In genomic region chr20:2652724-2653510, GRCh38 we compare ENCODE assay signal across 1 cellular context.
TF ChIP-seq lines count a peak whose summit lies in the region.

No MANE protein-coding gene starts in this region.

TF ChIP-seq in HepG2, 621 proteins besides CTCF, POLR2A, EP300 and RAD21 (continued from another document and continues in another):
- TF ChIP-seq PAWR (CRISPR knock-in tag; IDR thresholded peaks at IDR 0.05; ENCODE audit: borderline replicate concordance): 0 out of 2 replicates have a peak, but pooled peaks have one; percentile 34
- peak; percentile 56; the same call in 1 of the 2 replicates for TF ChIP-seq HDAC2 (CRISPR knock-in tag; IDR thresholded peaks at IDR 0.05)
- peak; percentile 89 for TF ChIP-seq PTBP1 (IDR thresholded peaks at IDR 0.05; ENCODE audit: low read depth, low read length, poor library complexity, severe bottlenecking)
- no peak for TF ChIP-seq ZNF615 (CRISPR knock-in tag; IDR thresholded peaks at IDR 0.05; ENCODE audit: borderline replicate concordance)
- TF ChIP-seq ZNF251 (CRISPR knock-in tag; IDR thresholded peaks at IDR 0.05): 0 out of 2 replicates have a peak, but pooled peaks have one; percentile 87
- TF ChIP-seq SRSF9 (IDR thresholded peaks at IDR 0.05; ENCODE audit: borderline replicate concordance, insufficient read depth, low read depth, low read length, poor library complexity, severe bottlenecking): no peak
- peak; percentile 91 for TF ChIP-seq DMAP1 (CRISPR knock-in tag; IDR thresholded peaks at IDR 0.05)
- TF ChIP-seq XRCC5 (optimal IDR thresholded peaks at IDR 0.05; ENCODE audit: low read length): peak; percentile 55
- peak; percentile 77 to 93 for TF ChIP-seq HMGXB4 (CRISPR knock-in tag; IDR thresholded peaks at IDR 0.05; ENCODE audit: borderline replicate concordance in 1 of 2, low read depth in 1 of 2)
- TF ChIP-seq ZNF646 (CRISPR knock-in tag; IDR thresholded peaks at IDR 0.05): no peak
- peak; percentile 79; the same call in 1 of the 2 replicates for TF ChIP-seq SIN3A (IDR thresholded peaks at IDR 0.05; ENCODE audit: borderline replicate concordance, low read depth, low read length)
- TF ChIP-seq ZNF136 (CRISPR knock-in tag; IDR thresholded peaks at IDR 0.05; ENCODE audit: low read depth): peak; percentile 43; the same call in 1 of the 2 replicates
- 0 out of 2 replicates have a peak, but pooled peaks have one; percentile 30 for TF ChIP-seq ZNF878 (CRISPR knock-in tag; IDR thresholded peaks at IDR 0.05)
- peak; percentile 87 for TF ChIP-seq IRX3 (CRISPR knock-in tag; IDR thresholded peaks at IDR 0.05; ENCODE audit: borderline replicate concordance, low read depth)
- TF ChIP-seq ESRRA (CRISPR knock-in tag; IDR thresholded peaks at IDR 0.05; ENCODE audit: low read depth): peak; percentile 16; the same call in 1 of the 2 replicates
- TF ChIP-seq THAP9 (CRISPR knock-in tag; IDR thresholded peaks at IDR 0.05; ENCODE audit: borderline replicate concordance): peak; percentile 54
- peak; percentile 87 for TF ChIP-seq ZGPAT (CRISPR knock-in tag; IDR thresholded peaks at IDR 0.05)
- no peak for TF ChIP-seq LRRFIP1 (CRISPR knock-in tag; conservative IDR thresholded peaks at IDR 0.05)
- TF ChIP-seq ZNF558 (CRISPR knock-in tag; IDR thresholded peaks at IDR 0.05; ENCODE audit: borderline replicate concordance): peak; percentile 89; the same call in 1 of the 2 replicates
- peak; percentile 91; the same call in 1 of the 2 replicates for TF ChIP-seq ZNF225 (CRISPR knock-in tag; IDR thresholded peaks at IDR 0.05)
- TF ChIP-seq MXD1 (CRISPR knock-in tag; IDR thresholded peaks at IDR 0.05): peak; percentile 98
- TF ChIP-seq DZIP1 (CRISPR knock-in tag; IDR thresholded peaks at IDR 0.05): peak; percentile 95; the same call in 1 of the 2 replicates
- 0 out of 2 replicates have a peak, but pooled peaks have one; percentile 72 for TF ChIP-seq MBNL3 (CRISPR knock-in tag; conservative IDR thresholded peaks at IDR 0.05)
- no peak for TF ChIP-seq ZNF282 (IDR thresholded peaks at IDR 0.05; ENCODE audit: partially characterized antibody)
- peak; percentile 79; the same call in 1 of the 2 replicates for TF ChIP-seq ZBTB46 (CRISPR knock-in tag; IDR thresholded peaks at IDR 0.05; ENCODE audit: borderline replicate concordance)
- TF ChIP-seq ZNF20 (CRISPR knock-in tag; IDR thresholded peaks at IDR 0.05): no peak; the same call in 1 of the 2 replicates
- 0 out of 2 replicates have a peak, but pooled peaks have one; percentile 30 for TF ChIP-seq HMG20B (CRISPR knock-in tag; conservative IDR thresholded peaks at IDR 0.05)
- TF ChIP-seq SRY (CRISPR knock-in tag; IDR thresholded peaks at IDR 0.05): peak; percentile 94; the same call in 1 of the 2 replicates
- peak; percentile 84; the same call in 1 of the 2 replicates for TF ChIP-seq AHR (CRISPR knock-in tag; IDR thresholded peaks at IDR 0.05)
- no peak for TF ChIP-seq ONECUT2 (CRISPR knock-in tag; IDR thresholded peaks at IDR 0.05)
- TF ChIP-seq HES4 (CRISPR knock-in tag; IDR thresholded peaks at IDR 0.05; ENCODE audit: borderline replicate concordance): peak; percentile 91
